In the genomic region with DNA sequence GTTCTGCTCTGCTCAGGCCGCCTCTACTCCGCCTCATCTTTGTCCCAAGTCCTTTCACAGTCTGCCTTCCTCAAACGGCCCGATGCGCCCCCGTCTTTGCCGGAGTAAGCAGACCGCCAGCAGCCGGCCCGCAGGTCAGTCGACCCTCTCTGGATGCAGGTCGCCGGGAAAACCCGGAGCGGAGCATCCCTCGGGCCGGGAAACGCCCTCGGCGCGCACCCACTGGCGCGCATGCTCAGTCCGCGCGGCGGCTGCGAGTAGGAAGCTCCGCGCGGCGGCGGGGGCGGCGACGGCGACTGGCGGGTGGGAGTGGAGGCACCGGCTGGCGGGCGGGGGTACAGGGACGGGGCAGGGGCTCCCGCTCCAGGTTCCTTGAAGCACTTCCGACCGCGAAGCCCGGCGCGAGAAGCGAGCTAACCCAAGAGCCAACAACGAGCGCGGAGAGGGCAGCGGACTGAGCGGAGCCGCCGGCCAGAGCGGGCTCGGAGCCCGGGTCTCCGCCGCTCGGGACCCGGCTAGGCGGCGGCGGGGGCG, we compare ENCODE assay signal across 1 cellular context.
TF ChIP-seq lines count a peak whose summit lies in the region.

TSS of gene LRRC1 (plus strand) at position 286 of the 534 bp plus-strand sequence. CDS start 252 bp downstream, outside the sequence.

TF ChIP-seq in HEK293, 187 proteins besides CTCF, POLR2A, EP300 and RAD21 (continued from another document and continues in another):
- TF ChIP-seq PRDM2 (tag by site-specific recombination; IDR thresholded peaks at IDR 0.05; ENCODE audit: borderline replicate concordance) = no peak
- no peak for TF ChIP-seq ZNF768 (tag by site-specific recombination; IDR thresholded peaks at IDR 0.05)
- no peak for TF ChIP-seq ZNF174 (tag by site-specific recombination; IDR thresholded peaks at IDR 0.05)
- no peak for TF ChIP-seq ZFP37 (tag by site-specific recombination; IDR thresholded peaks at IDR 0.05)
- TF ChIP-seq ZNF426 (tag by site-specific recombination; IDR thresholded peaks at IDR 0.05) = no peak
- no peak; the same call in 1 of the 2 replicates for TF ChIP-seq ZNF335 (tag by site-specific recombination; conservative IDR thresholded peaks at IDR 0.05)
- TF ChIP-seq, protein P1, sequence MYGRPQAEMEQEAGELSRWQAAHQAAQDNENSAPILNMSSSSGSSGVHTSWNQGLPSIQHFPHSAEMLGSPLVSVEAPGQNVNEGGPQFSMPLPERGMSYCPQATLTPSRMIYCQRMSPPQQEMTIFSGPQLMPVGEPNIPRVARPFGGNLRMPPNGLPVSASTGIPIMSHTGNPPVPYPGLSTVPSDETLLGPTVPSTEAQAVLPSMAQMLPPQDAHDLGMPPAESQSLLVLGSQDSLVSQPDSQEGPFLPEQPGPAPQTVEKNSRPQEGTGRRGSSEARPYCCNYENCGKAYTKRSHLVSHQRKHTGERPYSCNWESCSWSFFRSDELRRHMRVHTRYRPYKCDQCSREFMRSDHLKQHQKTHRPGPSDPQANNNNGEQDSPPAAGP (tag by site-specific recombination; IDR thresholded peaks at IDR 0.05) = peak; percentile 70; the same call in 1 of the 2 replicates
- TF ChIP-seq TSHZ1 (tag by site-specific recombination; IDR thresholded peaks at IDR 0.05; ENCODE audit: borderline replicate concordance) = no peak
- no peak for TF ChIP-seq ZNF350 (tag by site-specific recombination; IDR thresholded peaks at IDR 0.05)
- TF ChIP-seq, protein P2, sequence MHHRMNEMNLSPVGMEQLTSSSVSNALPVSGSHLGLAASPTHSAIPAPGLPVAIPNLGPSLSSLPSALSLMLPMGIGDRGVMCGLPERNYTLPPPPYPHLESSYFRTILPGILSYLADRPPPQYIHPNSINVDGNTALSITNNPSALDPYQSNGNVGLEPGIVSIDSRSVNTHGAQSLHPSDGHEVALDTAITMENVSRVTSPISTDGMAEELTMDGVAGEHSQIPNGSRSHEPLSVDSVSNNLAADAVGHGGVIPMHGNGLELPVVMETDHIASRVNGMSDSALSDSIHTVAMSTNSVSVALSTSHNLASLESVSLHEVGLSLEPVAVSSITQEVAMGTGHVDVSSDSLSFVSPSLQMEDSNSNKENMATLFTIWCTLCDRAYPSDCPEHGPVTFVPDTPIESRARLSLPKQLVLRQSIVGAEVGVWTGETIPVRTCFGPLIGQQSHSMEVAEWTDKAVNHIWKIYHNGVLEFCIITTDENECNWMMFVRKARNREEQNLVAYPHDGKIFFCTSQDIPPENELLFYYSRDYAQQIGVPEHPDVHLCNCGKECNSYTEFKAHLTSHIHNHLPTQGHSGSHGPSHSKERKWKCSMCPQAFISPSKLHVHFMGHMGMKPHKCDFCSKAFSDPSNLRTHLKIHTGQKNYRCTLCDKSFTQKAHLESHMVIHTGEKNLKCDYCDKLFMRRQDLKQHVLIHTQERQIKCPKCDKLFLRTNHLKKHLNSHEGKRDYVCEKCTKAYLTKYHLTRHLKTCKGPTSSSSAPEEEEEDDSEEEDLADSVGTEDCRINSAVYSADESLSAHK (tag by site-specific recombination; IDR thresholded peaks at IDR 0.05) = no peak
- no peak for TF ChIP-seq ZNF138 (tag by site-specific recombination; IDR thresholded peaks at IDR 0.05; ENCODE audit: borderline replicate concordance)
- 0 out of 2 replicates have a peak, but pooled peaks have one; percentile 8 for TF ChIP-seq GLIS1 (tag by site-specific recombination; IDR thresholded peaks at IDR 0.05)
- TF ChIP-seq YY2 (tag by site-specific recombination; IDR thresholded peaks at IDR 0.05) = no peak
- TF ChIP-seq, protein P3, sequence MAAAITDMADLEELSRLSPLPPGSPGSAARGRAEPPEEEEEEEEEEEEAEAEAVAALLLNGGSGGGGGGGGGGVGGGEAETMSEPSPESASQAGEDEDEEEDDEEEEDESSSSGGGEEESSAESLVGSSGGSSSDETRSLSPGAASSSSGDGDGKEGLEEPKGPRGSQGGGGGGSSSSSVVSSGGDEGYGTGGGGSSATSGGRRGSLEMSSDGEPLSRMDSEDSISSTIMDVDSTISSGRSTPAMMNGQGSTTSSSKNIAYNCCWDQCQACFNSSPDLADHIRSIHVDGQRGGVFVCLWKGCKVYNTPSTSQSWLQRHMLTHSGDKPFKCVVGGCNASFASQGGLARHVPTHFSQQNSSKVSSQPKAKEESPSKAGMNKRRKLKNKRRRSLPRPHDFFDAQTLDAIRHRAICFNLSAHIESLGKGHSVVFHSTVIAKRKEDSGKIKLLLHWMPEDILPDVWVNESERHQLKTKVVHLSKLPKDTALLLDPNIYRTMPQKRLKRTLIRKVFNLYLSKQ (tag by site-specific recombination; IDR thresholded peaks at IDR 0.05; ENCODE audit: borderline replicate concordance) = no peak
- no peak for TF ChIP-seq ZFP41 (tag by site-specific recombination; IDR thresholded peaks at IDR 0.05; ENCODE audit: borderline replicate concordance)
- no peak for TF ChIP-seq ZNF140 (tag by site-specific recombination; IDR thresholded peaks at IDR 0.05)
- 0 out of 2 replicates have a peak, but pooled peaks have one; percentile 31 for TF ChIP-seq ZBTB6 (tag by site-specific recombination; IDR thresholded peaks at IDR 0.05)
- TF ChIP-seq ZNF114 (tag by site-specific recombination; IDR thresholded peaks at IDR 0.05) = no peak
- TF ChIP-seq ZNF585B (tag by site-specific recombination; IDR thresholded peaks at IDR 0.05) = no peak
- no peak for TF ChIP-seq SETDB1 (IDR thresholded peaks at IDR 0.05; ENCODE audit: insufficient read length, low read length)
- peak; percentile 97 for TF ChIP-seq ZNF561 (tag by site-specific recombination; IDR thresholded peaks at IDR 0.05; ENCODE audit: borderline replicate concordance)
- no peak for TF ChIP-seq ZNF24 (tag by site-specific recombination; IDR thresholded peaks at IDR 0.05)
- no peak for TF ChIP-seq ZNF776 (tag by site-specific recombination; IDR thresholded peaks at IDR 0.05; ENCODE audit: borderline replicate concordance)
- TF ChIP-seq ZBTB8A (tag by site-specific recombination; IDR thresholded peaks at IDR 0.05) = no peak; the same call in 1 of the 2 replicates
- TF ChIP-seq ZNF704 (tag by site-specific recombination; IDR thresholded peaks at IDR 0.05) = no peak
- peak; percentile 73 for TF ChIP-seq KLF10 (tag by site-specific recombination; IDR thresholded peaks at IDR 0.05)
- no peak for TF ChIP-seq ZNF677 (tag by site-specific recombination; IDR thresholded peaks at IDR 0.05)
- TF ChIP-seq KLF9 (tag by site-specific recombination; IDR thresholded peaks at IDR 0.05; ENCODE audit: low read depth) = peak; percentile 77
- TF ChIP-seq ZNF701 (tag by site-specific recombination; IDR thresholded peaks at IDR 0.05) = no peak
- TF ChIP-seq ZBTB48 (tag by site-specific recombination; IDR thresholded peaks at IDR 0.05) = no peak
- no peak for TF ChIP-seq ZNF280C (tag by site-specific recombination; IDR thresholded peaks at IDR 0.05)
- 0 out of 2 replicates have a peak, but pooled peaks have one; percentile 26 for TF ChIP-seq ZNF341 (tag by site-specific recombination; IDR thresholded peaks at IDR 0.05; ENCODE audit: low read depth)
- TF ChIP-seq, protein P4, sequence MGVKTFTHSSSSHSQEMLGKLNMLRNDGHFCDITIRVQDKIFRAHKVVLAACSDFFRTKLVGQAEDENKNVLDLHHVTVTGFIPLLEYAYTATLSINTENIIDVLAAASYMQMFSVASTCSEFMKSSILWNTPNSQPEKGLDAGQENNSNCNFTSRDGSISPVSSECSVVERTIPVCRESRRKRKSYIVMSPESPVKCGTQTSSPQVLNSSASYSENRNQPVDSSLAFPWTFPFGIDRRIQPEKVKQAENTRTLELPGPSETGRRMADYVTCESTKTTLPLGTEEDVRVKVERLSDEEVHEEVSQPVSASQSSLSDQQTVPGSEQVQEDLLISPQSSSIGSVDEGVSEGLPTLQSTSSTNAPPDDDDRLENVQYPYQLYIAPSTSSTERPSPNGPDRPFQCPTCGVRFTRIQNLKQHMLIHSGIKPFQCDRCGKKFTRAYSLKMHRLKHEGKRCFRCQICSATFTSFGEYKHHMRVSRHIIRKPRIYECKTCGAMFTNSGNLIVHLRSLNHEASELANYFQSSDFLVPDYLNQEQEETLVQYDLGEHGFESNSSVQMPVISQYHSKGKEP (tag by site-specific recombination; IDR thresholded peaks at IDR 0.05) = peak; percentile 63; the same call in 1 of the 2 replicates
- TF ChIP-seq ZNF571 (tag by site-specific recombination; IDR thresholded peaks at IDR 0.05) = no peak
